16 cellular contexts compared by ENCODE assay signal in the genomic region with DNA sequence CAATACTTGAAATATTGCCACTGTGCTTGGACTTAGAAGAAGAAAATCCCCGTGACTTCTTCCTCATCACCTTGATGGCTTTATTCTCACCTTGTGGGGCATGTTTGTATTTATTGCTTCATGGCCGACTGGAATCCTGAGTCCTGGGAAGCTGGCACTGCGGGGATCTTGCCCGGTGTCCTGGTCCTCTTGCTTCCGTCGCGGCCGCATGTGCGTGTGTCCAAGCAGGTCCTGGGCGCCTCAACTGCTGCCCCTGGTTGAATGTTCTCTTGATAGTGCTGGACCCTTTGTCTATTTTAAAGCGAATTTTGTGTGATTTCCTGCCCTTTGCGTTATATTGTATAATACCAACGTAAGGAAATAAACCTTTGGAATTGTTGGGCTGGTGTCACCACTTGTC.
"Had no signal": no experiment of that assay in that cellular context is flagged by ENCODE, and none has a peak within 500 bp of the region (broad histone marks: within the 10 kb centered on the region; RNA-seq: fewer than 3 reads in every experiment).

No MANE protein-coding gene starts in this region.

- H3K27me3 ChIP-seq: ascending aorta, esophagus squamous epithelium, left lung, tibial nerve had no signal

- H2AFZ ChIP-seq: neural progenitor cell, parathyroid adenoma had no signal

- H3K4me2 ChIP-seq: neural progenitor cell had no signal

- H3K4me3 ChIP-seq: ascending aorta, esophagus squamous epithelium, left lung, neural progenitor cell, tibial nerve had no signal

- H3K9me3 Mint-ChIP-seq: activated CD4-positive, alpha-beta memory T cell treated with anti-CD3 and anti-CD28 coated beads, Interleukin-2, amount 10 ng/mL, durations not matched to agents 7 days and 5 days; activated naive CD8-positive, alpha-beta T cell treated with anti-CD3 and anti-CD28 coated beads for 36 hours; activated T-cell treated with anti-CD3 and anti-CD28 coated beads, Interleukin-2, amount 50 U/mL, for 72 hours had no signal

- H3K4me3 Mint-ChIP-seq: activated CD4-positive, alpha-beta memory T cell treated with anti-CD3 and anti-CD28 coated beads, Interleukin-2, amount 10 ng/mL, durations not matched to agents 7 days and 5 days; activated CD4-positive, alpha-beta T cell treated with anti-CD3 and anti-CD28 coated beads for 36 hours; activated naive CD8-positive, alpha-beta T cell treated with anti-CD3 and anti-CD28 coated beads for 36 hours; activated T-cell treated with anti-CD3 and anti-CD28 coated beads, Interleukin-2, amount 50 U/mL, for 72 hours; neural progenitor cell had no signal

- DNase-seq: activated CD4-positive, alpha-beta memory T cell treated with anti-CD3 and anti-CD28 coated beads, Interleukin-2, amount 10 ng/mL, durations not matched to agents 7 days and 5 days; activated CD4-positive, alpha-beta T cell treated with anti-CD3 and anti-CD28 coated beads for 36 hours; activated CD8-positive, alpha-beta memory T cell treated with anti-CD3 and anti-CD28 coated beads, Interleukin-2, amount 50 U/mL, for 4 hours; activated gamma-delta T cell treated with Interleukin-2 at 50 U/mL for 16 hours; activated naive CD8-positive, alpha-beta T cell treated with anti-CD3 and anti-CD28 coated beads for 36 hours; activated T-cell treated with anti-CD3 and anti-CD28 coated beads, Interleukin-2, amount 50 U/mL, for 72 hours; esophagus squamous epithelium; retina; small intestine; SW 1271; T-helper 9 cell had no signal

- H3K9me3 ChIP-seq: ascending aorta, esophagus squamous epithelium, left lung, tibial nerve had no signal

- H3K36me3 ChIP-seq: neural progenitor cell had no signal

- H3K27ac Mint-ChIP-seq: activated CD4-positive, alpha-beta memory T cell treated with anti-CD3 and anti-CD28 coated beads, Interleukin-2, amount 10 ng/mL, durations not matched to agents 7 days and 5 days; activated CD4-positive, alpha-beta T cell treated with anti-CD3 and anti-CD28 coated beads for 36 hours; activated naive CD8-positive, alpha-beta T cell treated with anti-CD3 and anti-CD28 coated beads for 36 hours; activated T-cell treated with anti-CD3 and anti-CD28 coated beads, Interleukin-2, amount 50 U/mL, for 72 hours; neural progenitor cell had no signal

- H3K79me2 ChIP-seq: parathyroid adenoma had no signal

- ATAC-seq: activated CD4-positive, alpha-beta T cell treated with anti-CD3 and anti-CD28 coated beads for 36 hours; left lung had no signal

- H3K9ac ChIP-seq: neural progenitor cell, parathyroid adenoma had no signal

- H3K27me3 Mint-ChIP-seq: activated CD4-positive, alpha-beta memory T cell treated with anti-CD3 and anti-CD28 coated beads, Interleukin-2, amount 10 ng/mL, durations not matched to agents 7 days and 5 days; activated CD4-positive, alpha-beta T cell treated with anti-CD3 and anti-CD28 coated beads for 36 hours; activated naive CD8-positive, alpha-beta T cell treated with anti-CD3 and anti-CD28 coated beads for 36 hours had no signal

- H3K36me3 Mint-ChIP-seq: activated naive CD8-positive, alpha-beta T cell treated with anti-CD3 and anti-CD28 coated beads for 36 hours had no signal

- H3K27ac ChIP-seq: ascending aorta, left lung, neural progenitor cell, parathyroid adenoma, tibial nerve had no signal

- H3K4me1 ChIP-seq: neural progenitor cell, parathyroid adenoma had no signal
